ENCODE assay signal across 9 cellular contexts in the genomic region with DNA sequence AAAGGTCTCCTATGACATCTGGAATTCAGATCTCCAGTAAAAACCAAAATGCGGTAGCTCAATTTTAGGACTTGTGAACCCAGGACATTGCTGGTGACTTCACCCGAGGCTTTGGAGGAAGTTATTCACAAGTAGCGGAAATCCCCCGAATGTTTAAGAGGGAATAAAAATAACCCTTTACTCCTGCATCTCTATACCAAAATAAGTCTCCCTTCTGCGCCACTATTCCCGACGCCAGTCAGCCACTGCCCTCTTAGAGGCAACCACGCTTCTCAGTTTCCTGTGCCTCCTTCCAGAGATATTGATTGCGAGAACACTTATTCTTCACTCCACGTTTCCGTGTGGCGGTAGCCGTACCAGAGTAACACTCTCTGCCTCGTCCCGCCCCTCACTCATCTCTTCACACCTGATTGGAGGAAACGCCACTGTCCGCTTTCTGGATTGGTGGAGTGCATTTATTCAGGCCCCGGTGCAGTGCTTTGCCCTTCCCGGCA. TPM values are rescaled to one million over a fixed set of nuclear protein-coding genes. Genes with fewer than 3 reads are reported as not detected.
DNase-seq lines count a peak whose midpoint lies in the region; ATAC-seq and FAIRE-seq lines count a peak whose summit lies in the region.
"Had no signal": no experiment of that assay in that cellular context is flagged by ENCODE, and none has a peak within 500 bp of the region (broad histone marks: within the 10 kb centered on the region; RNA-seq: fewer than 3 reads in every experiment).

No MANE protein-coding gene starts in this region.

- peak overlapping the region; percentile 81 to 97 (median 92) for H3K4me3 Mint-ChIP-seq in naive thymus-derived CD8-positive, alpha-beta T cell

- POLR2A ChIA-PET in naive thymus-derived CD8-positive, alpha-beta T cell (lab: Charles Lee): interaction anchor here (1.1 to 1.4 kb wide), 2 partner anchors 167 to 191 kb away, joined by 3 read pairs; partner anchors contain the start of gene NUBP1

- H3K4me1 Mint-ChIP-seq in naive thymus-derived CD8-positive, alpha-beta T cell: peaks cover 10 to 23% (median 11%) of the 10 kb centered on the region in 4 donors

- ATAC-seq in HG02759 (IDR thresholded peaks at IDR 0.05; ENCODE audit: unreplicated experiment) (peak; percentile 100), HG02970 (IDR thresholded peaks at IDR 0.05; ENCODE audit: low FRiP score, unreplicated experiment) (no peak)
- peak; percentile 97 to 99 for ATAC-seq in naive thymus-derived CD8-positive, alpha-beta T cell

- H3K9me3 Mint-ChIP-seq in naive thymus-derived CD8-positive, alpha-beta T cell: peaks cover 0 to 25% (median 14%) of the 10 kb centered on the region in 9 donors

- H3K36me3 Mint-ChIP-seq in naive thymus-derived CD8-positive, alpha-beta T cell: peaks cover 0 to 19% (median 0%) of the 10 kb centered on the region in 3 donors

- DNase-seq in GM18507 (ENCODE audit: extremely low spot score, insufficient read length, low read depth) (peak; percentile 56), T follicular helper cell (ENCODE audit: low read depth) (peak; percentile 23), NCI-H510A treated with DMSO at 0.1 percent for 48 hours (lab: John Stamatoyannopoulos, UW) (no peak), SHP77 treated with DMSO at 0.1 percent for 48 hours (lab: John Stamatoyannopoulos, UW) (no peak)
- peak; percentile 29 for DNase-seq in activated naive CD8-positive, alpha-beta T cell treated with anti-CD3 and anti-CD28 coated beads, Interleukin-2, amount 50 U/mL, for 16 hours (ENCODE audit: low read depth, low spot score)
- DNase-seq in naive thymus-derived CD8-positive, alpha-beta T cell: peak; percentile 10 to 77 (median 50)

- H3K27me3 Mint-ChIP-seq in naive thymus-derived CD8-positive, alpha-beta T cell: peaks cover 7 to 22% (median 18%) of the 10 kb centered on the region in 5 donors

- peak overlapping the region; percentile 32 to 95 (median 91) for H3K27ac Mint-ChIP-seq in naive thymus-derived CD8-positive, alpha-beta T cell

- peak; percentile 48 for FAIRE-seq in GM18507 (lab: Jason Lieb, UNC)
- FAIRE-seq: frontal cortex had no signal

RNA-seq across cellular contexts. Expression of gene EMP2, which starts 27.4 kb away (rescaled TPM):
- total RNA-seq in naive thymus-derived CD8-positive, alpha-beta T cell: not detected
- polyA plus RNA-seq in naive thymus-derived CD8-positive, alpha-beta T cell: not detected

Comparison
In these comparisons a context has a peak if more than half of its experiments do, and no peak if none do; other contexts are left out.
1. DNase-seq: peak in GM18507 (single experiment), T follicular helper cell (single experiment), activated naive CD8-positive, alpha-beta T cell treated with anti-CD3 and anti-CD28 coated beads, Interleukin-2, amount 50 U/mL, for 16 hours (single experiment) and naive thymus-derived CD8-positive, alpha-beta T cell (10 of 10); none in NCI-H510A treated with DMSO at 0.1 percent for 48 hours (single experiment) and SHP77 treated with DMSO at 0.1 percent for 48 hours (single experiment).